ENCODE assay signal across 8 cellular contexts in the genomic region with DNA sequence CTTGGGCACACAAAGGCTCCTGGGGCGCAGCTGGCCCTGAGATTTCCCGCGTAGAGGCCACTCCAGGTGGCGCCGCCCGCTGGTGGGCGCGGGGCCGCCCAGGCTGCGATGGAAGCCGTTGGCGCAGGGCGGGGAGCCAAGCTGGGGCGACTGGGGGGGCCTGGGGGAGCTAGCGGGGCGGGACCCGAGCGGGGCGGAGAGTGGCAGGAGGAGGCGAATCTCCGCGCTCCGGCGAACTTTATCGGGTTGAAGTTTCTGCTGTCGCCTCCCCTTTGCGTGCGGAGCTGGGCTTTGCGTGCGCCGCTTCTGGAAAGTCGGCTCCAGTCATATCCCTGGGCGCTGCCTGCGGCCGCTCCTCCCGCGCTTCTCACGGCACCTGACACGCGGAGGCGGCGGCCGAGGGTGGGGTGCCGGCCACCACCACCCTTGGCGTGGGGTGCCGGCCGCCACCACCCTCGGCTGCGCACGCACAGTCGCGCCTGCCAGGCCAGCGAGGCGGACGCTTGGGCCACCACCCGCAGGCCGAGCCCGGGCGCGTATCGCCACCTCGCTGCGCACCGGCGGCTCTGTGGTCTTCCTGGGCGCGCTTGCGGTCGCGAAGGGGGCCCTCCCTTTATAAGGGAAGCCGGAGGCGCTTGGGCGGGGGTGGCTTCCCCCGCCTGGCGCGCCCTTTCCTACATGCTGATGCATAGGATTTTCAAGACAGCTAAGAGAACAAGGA. TPM values are rescaled to one million over a fixed set of nuclear protein-coding genes. Genes with fewer than 3 reads are reported as not detected.
DNase-seq lines count a peak whose midpoint lies in the region; ATAC-seq, FAIRE-seq and TF ChIP-seq lines count a peak whose summit lies in the region.

No MANE protein-coding gene starts in this region.

- H3K27ac ChIP-seq in C4-2B (peak overlapping the region; percentile 80), ascending aorta (peak overlapping the region; percentile 28 to 76), small intestine (ENCODE audit: low read depth in 1 of 2, low read length in 1 of 2) (peak overlapping the region in 1 of 2 donors; percentile 70)

- H3K4me3 ChIP-seq in ascending aorta = peak overlapping the region; percentile 65 to 83
- peak overlapping the region; percentile 52 for H3K4me3 ChIP-seq in iPS-18c (ENCODE audit: insufficient read depth, low read depth, low read length)
- peak overlapping the region; percentile 4 to 57 for H3K4me3 ChIP-seq in small intestine (ENCODE audit: low read depth in 1 of 2, low read length in 2 of 2)

- intact Hi-C loops in ascending aorta (cut with DNase I) = loop anchor here (1.0 kb wide), 1 partner anchor 197 kb away; no protein-coding TSS in a partner anchor

- WGBS in small intestine, 3 donors = 0 to 1% (median 1%) methylated on average over 57 to 76 of the region's 76 CpGs

- H3K36me3 ChIP-seq in ascending aorta = no peaks in the 10 kb centered on the region
- no peaks in the 10 kb centered on the region for H3K36me3 ChIP-seq in small intestine (ENCODE audit: control insufficient read depth in 2 of 2, insufficient read depth in 2 of 2, low read length in 2 of 2)

- peak; percentile 37 for DNase-seq in GM19239 (ENCODE audit: insufficient read length, low spot score)
- peak; percentile 85 for DNase-seq in RCC 7860 (ENCODE audit: low spot score)
- DNase-seq in ascending aorta (ENCODE audit: low spot score in 2 of 2) = peak in 1 of 2 donors; percentile 76
- DNase-seq in small intestine = peak; percentile 39
- no peak for DNase-seq in activated gamma-delta T cell treated with Interleukin-2 at 50 U/mL for 16 hours

- peak; percentile 40 for ATAC-seq in HG03460 (IDR thresholded peaks at IDR 0.05; ENCODE audit: unreplicated experiment)

- peaks cover 0 to 12% of the 10 kb centered on the region in 2 donors for H3K4me1 ChIP-seq in ascending aorta
- peaks cover 0 to 3% of the 10 kb centered on the region in 2 donors for H3K4me1 ChIP-seq in small intestine (ENCODE audit: control insufficient read depth in 2 of 2, insufficient read depth in 1 of 2, low read depth in 1 of 2, low read length in 1 of 2)

- H3K9me3 ChIP-seq in ascending aorta = no peaks in the 10 kb centered on the region
- no peaks in the 10 kb centered on the region for H3K9me3 ChIP-seq in iPS-18c (ENCODE audit: control insufficient read depth, insufficient read depth, low read length)
- H3K9me3 ChIP-seq in small intestine (ENCODE audit: control insufficient read depth, low read depth) = no peaks in the 10 kb centered on the region

- H3K27me3 ChIP-seq in ascending aorta = peaks cover 14% of the 10 kb centered on the region
- H3K27me3 ChIP-seq in small intestine (ENCODE audit: control insufficient read depth in 2 of 2, insufficient read depth in 2 of 2, low read length in 2 of 2) = peaks cover 20 to 28% of the 10 kb centered on the region in 2 donors

- FAIRE-seq in GM19239 (lab: Jason Lieb, UNC) (no peak), RCC 7860 (lab: Jason Lieb, UNC) (peak; percentile 76), small intestine (lab: Jason Lieb, UNC) (no peak)

- TF ChIP-seq CTCF in C4-2B (conservative IDR thresholded peaks at IDR 0.05) = peak; percentile 58
- TF ChIP-seq CTCF in ascending aorta (IDR thresholded peaks at IDR 0.05) = peak in 2 of 3 experiments; percentile 4 to 33

RNA-seq across cellular contexts. Expression of a gene that starts 0.9 kb away (rescaled TPM):
- total RNA-seq in ascending aorta = 148 TPM
- polyA plus RNA-seq in small intestine = 10 to 100 TPM in 1 of 3 donors, 1 to 10 TPM in 1, under 1 TPM in 1; 0.67 to 15.1 (median 1.9) TPM
